Comparison of ENCODE assay signal across 8 cellular contexts in genomic region chr17:82497483-82498405, GRCh38. TPM values are rescaled to one million over a fixed set of nuclear protein-coding genes. Genes with fewer than 3 reads are reported as not detected.
DNase-seq lines count a peak whose midpoint lies in the region; ATAC-seq, FAIRE-seq and TF ChIP-seq lines count a peak whose summit lies in the region.

No MANE protein-coding gene starts in this region.

- H3K4me3 ChIP-seq in CD8-positive, alpha-beta T cell (ENCODE audit: low read depth, low read length), result peak overlapping the region; percentile 58
- peak overlapping the region; percentile 61 to 88 (median 77) for H3K4me3 ChIP-seq in esophagus muscularis mucosa
- H3K4me3 ChIP-seq in uterus, result peak overlapping the region; percentile 61 to 96

- H3K27ac Mint-ChIP-seq in CD8-positive, alpha-beta T cell, result peak overlapping the region; percentile 90
- H3K27ac Mint-ChIP-seq in nephron, result peak overlapping the region; percentile 92 to 97 (median 96)

- peak overlapping the region; percentile 42 for H3K27ac ChIP-seq in CD8-positive, alpha-beta T cell (ENCODE audit: low read depth, low read length)
- peak overlapping the region; percentile 86 to 95 (median 95) for H3K27ac ChIP-seq in esophagus muscularis mucosa (replicated peaks in 1 of 4)
- peak overlapping the region; percentile 91 to 94 for H3K27ac ChIP-seq in uterus

- WGBS in esophagus muscularis mucosa, result 18% methylated on average over 31 of the region's 66 CpGs

- H3K9me3 ChIP-seq in CD8-positive, alpha-beta T cell (ENCODE audit: low read length), result no peaks in the 10 kb centered on the region
- H3K9me3 ChIP-seq in esophagus muscularis mucosa, result no peaks in the 10 kb centered on the region
- no peaks in the 10 kb centered on the region for H3K9me3 ChIP-seq in uterus

- no peak for FAIRE-seq in H54 (lab: Jason Lieb, UNC)

- no peaks in the 10 kb centered on the region for H3K36me3 ChIP-seq in CD8-positive, alpha-beta T cell (ENCODE audit: insufficient read depth, low read length)
- no peaks in the 10 kb centered on the region for H3K36me3 ChIP-seq in esophagus muscularis mucosa
- no peaks in the 10 kb centered on the region for H3K36me3 ChIP-seq in uterus

- peak overlapping the region; percentile 90 for H3K4me3 Mint-ChIP-seq in CD8-positive, alpha-beta T cell
- peak overlapping the region; percentile 89 to 94 (median 94) for H3K4me3 Mint-ChIP-seq in nephron

- no peak for TF ChIP-seq EP300 in esophagus muscularis mucosa (IDR thresholded peaks at IDR 0.05)

- TF ChIP-seq POLR2A in esophagus muscularis mucosa (IDR thresholded peaks at IDR 0.05; ENCODE audit: low read depth) (no peak), uterus (IDR thresholded peaks at IDR 0.05) (no peak), H54 (IDR thresholded peaks at IDR 0.05; ENCODE audit: low read depth, low read length) (no peak)

- H3K9me3 Mint-ChIP-seq in CD8-positive, alpha-beta T cell, result no peaks in the 10 kb centered on the region
- H3K9me3 Mint-ChIP-seq in nephron, result no peaks in the 10 kb centered on the region

- POLR2A ChIA-PET in CD8-positive, alpha-beta T cell (lab: Charles Lee), result interaction anchor here (2.8 kb wide), 1 partner anchor 21 kb away, joined by 20 read pairs; the partner anchor contains the start of gene FOXK2

- DNase-seq in CD8-positive, alpha-beta T cell, result peak in 5 of 7 experiments; percentile 25 to 65 (median 41)
- DNase-seq in NCI-H2196 (lab: John Stamatoyannopoulos, UW; ENCODE audit: unreplicated experiment) (peak; percentile 83), activated T-cell treated with anti-CD3 and anti-CD28 coated beads for 24 hours (ENCODE audit: low read depth) (peak; percentile 20), esophagus muscularis mucosa (ENCODE audit: extremely low spot score) (no peak), uterus (peak in 1 of 2 donors; percentile 51), H54 (ENCODE audit: insufficient read length, low spot score) (no peak)

- no peaks in the 10 kb centered on the region for H3K27me3 Mint-ChIP-seq in CD8-positive, alpha-beta T cell (ENCODE audit: low read depth)
- peaks cover 5% of the 10 kb centered on the region for H3K27me3 Mint-ChIP-seq in nephron (ENCODE audit: low read depth)

- peaks cover 19% of the 10 kb centered on the region for H3K4me1 ChIP-seq in CD8-positive, alpha-beta T cell (ENCODE audit: insufficient read depth, low read length)
- H3K4me1 ChIP-seq in esophagus muscularis mucosa (peaks cover 20 to 58% (median 52%) of the 10 kb centered on the region in 4 donors), uterus (peaks cover 4 to 5% of the 10 kb centered on the region in 2 donors)

- CTCF ChIA-PET in CD8-positive, alpha-beta T cell (lab: Charles Lee), result interaction anchor here (1.0 to 1.8 kb wide), 2 partner anchors 9 to 54 kb away, joined by 3 to 4 read pairs; no protein-coding TSS in a partner anchor

- peaks cover 24% of the 10 kb centered on the region for H3K4me1 Mint-ChIP-seq in CD8-positive, alpha-beta T cell (ENCODE audit: low read depth)
- H3K4me1 Mint-ChIP-seq in nephron, result peaks cover 12% of the 10 kb centered on the region

- no peaks in the 10 kb centered on the region for H3K27me3 ChIP-seq in CD8-positive, alpha-beta T cell (ENCODE audit: insufficient read depth, low read length)
- H3K27me3 ChIP-seq in esophagus muscularis mucosa, result no peaks in the 10 kb centered on the region
- no peaks in the 10 kb centered on the region for H3K27me3 ChIP-seq in uterus

- H3K36me3 Mint-ChIP-seq in CD8-positive, alpha-beta T cell, result no peaks in the 10 kb centered on the region
- H3K36me3 Mint-ChIP-seq in nephron (ENCODE audit: low read depth), result no peaks in the 10 kb centered on the region

- TF ChIP-seq CTCF in CD8-positive, alpha-beta T cell (IDR thresholded peaks at IDR 0.05), result no peak
- TF ChIP-seq CTCF in esophagus muscularis mucosa (IDR thresholded peaks at IDR 0.05), result peak in 1 of 3 experiments; percentile 6
- TF ChIP-seq CTCF in nephron (IDR thresholded peaks at IDR 0.05; ENCODE audit: unreplicated experiment in 3 of 3), result no peak
- TF ChIP-seq CTCF in uterus (IDR thresholded peaks at IDR 0.05), result no peak

- intact Hi-C loops in CD8-positive, alpha-beta T cell (cut with DNase I, micrococcal nuclease), result loop anchor here (1.0 to 5.0 kb wide), 5 partner anchors 22 to 55 kb away; partner anchors contain the start of genes FOXK2 (in 2 of the 2), NARF (in 2 of the 2) and CYBC1 (in 1 of the 2)
- intact Hi-C loops in esophagus muscularis mucosa (cut with DNase I), result loop anchor here (2.0 kb wide), 1 partner anchor 57 kb away; no protein-coding TSS in a partner anchor
- intact Hi-C loops in uterus (cut with DNase I; ENCODE audit: low total_unique reads), result loop anchor here (10.0 kb wide), 1 partner anchor 57 kb away; no protein-coding TSS in a partner anchor

- peak; percentile 40 for ATAC-seq in CD8-positive, alpha-beta T cell
- ATAC-seq in GM21447 (IDR thresholded peaks at IDR 0.05; ENCODE audit: unreplicated experiment), result peak; percentile 5

RNA-seq across cellular contexts. Expression of gene FOXK2, which starts 21.8 kb away (rescaled TPM):
- 10 to 100 TPM; 36.1 to 37.7 TPM for total RNA-seq in CD8-positive, alpha-beta T cell
- total RNA-seq in esophagus muscularis mucosa (10 to 100 TPM; 27.0 to 51.6 (median 45.3) TPM), uterus (10 to 100 TPM; 15.9 to 70.9 (median 42.7) TPM)

RNA-seq across cellular contexts. Expression of gene NARF, which starts 39.2 kb away (rescaled TPM):
- 10 to 100 TPM; 60.0 to 60.1 TPM for total RNA-seq in CD8-positive, alpha-beta T cell
- total RNA-seq in esophagus muscularis mucosa, result 10 to 100 TPM; 26.2 to 30.9 (median 29.3) TPM
- 10 to 100 TPM; 15.3 to 55.5 (median 33.3) TPM for total RNA-seq in uterus

RNA-seq across cellular contexts. Expression of gene CYBC1, which starts 47.2 kb away (rescaled TPM):
- total RNA-seq in CD8-positive, alpha-beta T cell, result 10 to 100 TPM; 52.9 to 63.9 TPM
- total RNA-seq in esophagus muscularis mucosa, result 10 to 100 TPM; 40.7 to 78.3 (median 69.7) TPM
- total RNA-seq in uterus, result 10 to 100 TPM; 12.0 to 93.7 (median 32.5) TPM

Comparison
In these comparisons a context has a peak if more than half of its experiments do, and no peak if none do; other contexts are left out.
1. DNase-seq: peak in CD8-positive, alpha-beta T cell (5 of 7), NCI-H2196 (single experiment) and activated T-cell treated with anti-CD3 and anti-CD28 coated beads for 24 hours (single experiment); none in esophagus muscularis mucosa (single experiment) and H54 (single experiment).
2. H3K27ac ChIP-seq: peak in every context shown above with its lines; median percentile 95 in esophagus muscularis mucosa; 92 in uterus; 42 in CD8-positive, alpha-beta T cell.
3. Peak in every context shown above with its lines, with median percentiles within 50 percentile points of each other: H3K4me3 ChIP-seq.